7 cellular contexts compared by ENCODE assay signal in genomic region chr16:50335198-50335958, GRCh38. TPM values are rescaled to one million over a fixed set of nuclear protein-coding genes. Genes with fewer than 3 reads are reported as not detected.
DNase-seq lines count a peak whose midpoint lies in the region; ATAC-seq and TF ChIP-seq lines count a peak whose summit lies in the region.

No MANE protein-coding gene starts in this region.

- peak overlapping the region in 5 of 8 donors; percentile 27 to 76 (median 58) for H3K27ac ChIP-seq in spleen

- intact Hi-C loops in spleen (cut with DNase I; ENCODE audit: low total_unique reads) = no loop called here

- WGBS in spleen, 5 donors = 64 to 83% (median 78%) methylated on average over 8 of the region's 8 CpGs

- no peak for TF ChIP-seq CTCF in spleen (IDR thresholded peaks at IDR 0.05 in 8 of 11, conservative IDR thresholded peaks at IDR 0.05 in 3 of 11)

- no peaks in the 10 kb centered on the region for H3K9me3 ChIP-seq in spleen

- peak in 1 of 3 donors; percentile 44 for TF ChIP-seq POLR2A in spleen (IDR thresholded peaks at IDR 0.05)

- peak; percentile 43 for DNase-seq in activated gamma-delta T cell treated with anti-CD3 and anti-CD28 coated beads, Interleukin-2, amount 50 U/mL, for 16 hours (ENCODE audit: low read depth)
- DNase-seq in spleen (no peak), D341Med (ENCODE audit: low spot score) (no peak), cerebellum (ENCODE audit: low spot score) (no peak)

- H3K4me1 ChIP-seq in spleen = peaks cover 0 to 29% (median 2%) of the 10 kb centered on the region in 6 donors

- peak; percentile 79 for ATAC-seq in GM19372 (IDR thresholded peaks at IDR 0.05; ENCODE audit: low read depth, unreplicated experiment)
- ATAC-seq in HG02943 (IDR thresholded peaks at IDR 0.05; ENCODE audit: low read depth, unreplicated experiment) = peak; percentile 68
- no peak for ATAC-seq in HG02840 (IDR thresholded peaks at IDR 0.05; ENCODE audit: low FRiP score, unreplicated experiment)

- no peak overlapping the region for H3K4me3 ChIP-seq in spleen

- no peaks in the 10 kb centered on the region for H3K27me3 ChIP-seq in spleen (replicated peaks in 1 of 7)

- peaks cover 0 to 83% (median 35%) of the 10 kb centered on the region in 6 donors for H3K36me3 ChIP-seq in spleen

RNA-seq across cellular contexts. Expression of gene BRD7, which starts 33.4 kb away (rescaled TPM):
- 10 to 100 TPM; 47.4 to 69.7 (median 59.1) TPM for total RNA-seq in spleen
- 10 to 100 TPM; 39.2 to 50.5 (median 47.2) TPM for polyA plus RNA-seq in spleen
- 54.7 TPM for total RNA-seq in cerebellum
